In the genomic region with DNA sequence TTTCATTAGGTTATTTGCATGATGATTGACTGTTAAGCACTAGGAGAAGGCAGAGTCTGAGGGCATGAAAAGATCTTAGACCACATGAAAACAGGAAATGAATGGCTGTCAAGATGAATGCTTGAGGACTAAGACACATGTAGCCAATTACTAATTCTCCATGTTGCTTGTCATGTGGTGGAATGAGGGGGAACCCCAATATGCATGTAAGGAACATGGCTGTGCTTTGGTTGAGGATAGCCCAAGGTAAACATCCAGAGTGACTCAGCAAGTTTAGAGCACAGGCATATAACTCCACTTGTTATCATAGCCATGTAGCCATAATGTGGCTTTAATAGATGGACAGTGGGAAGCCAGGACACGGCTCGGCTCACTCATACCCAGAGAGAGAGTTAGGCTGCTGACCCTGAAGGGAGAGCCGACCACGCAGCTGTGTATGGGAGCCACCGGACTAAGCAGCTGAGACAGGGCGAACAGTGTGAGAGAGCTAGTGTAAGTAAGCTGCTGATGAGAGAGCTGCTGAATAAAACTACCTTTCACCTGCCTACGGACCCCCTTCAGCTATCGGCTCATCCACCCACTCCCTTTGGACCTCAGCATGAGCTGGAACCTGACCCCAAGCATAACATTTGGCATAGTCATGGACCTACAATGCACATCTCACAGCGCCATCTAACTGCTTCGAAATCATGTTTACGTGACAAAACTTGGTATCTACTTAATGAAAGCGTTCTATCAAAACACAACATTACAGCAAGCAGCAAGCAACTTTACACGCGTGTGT, we compare ENCODE assay signal across 14 cellular contexts. TPM values are rescaled to one million over a fixed set of nuclear protein-coding genes. Genes with fewer than 3 reads are reported as not detected.
DNase-seq lines count a peak whose midpoint lies in the region; ATAC-seq and TF ChIP-seq lines count a peak whose summit lies in the region.
"Had no signal": no experiment of that assay in that cellular context is flagged by ENCODE, and none has a peak within 500 bp of the region (broad histone marks: within the 10 kb centered on the region; RNA-seq: fewer than 3 reads in every experiment).

No MANE protein-coding gene starts in this region.

- no peak overlapping the region for H3K4me3 Mint-ChIP-seq in activated CD4-positive, alpha-beta T cell treated with anti-CD3 and anti-CD28 coated beads for 36 hours
- H3K4me3 Mint-ChIP-seq in activated CD4-positive, alpha-beta T cell treated with anti-CD3 and anti-CD28 coated beads, Interleukin-2, amount 10 ng/mL, durations not matched to agents 24 days and 14 days = no peak overlapping the region
- H3K4me3 Mint-ChIP-seq in GM23338 = no peak overlapping the region
- no peak overlapping the region for H3K4me3 Mint-ChIP-seq in naive thymus-derived CD8-positive, alpha-beta T cell
- H3K4me3 Mint-ChIP-seq: activated B cell treated with CpG ODN at 0.5 μM for 24 hours had no signal

- peaks cover 16% of the 10 kb centered on the region for H3K4me1 Mint-ChIP-seq in activated CD4-positive, alpha-beta T cell treated with anti-CD3 and anti-CD28 coated beads for 36 hours
- H3K4me1 Mint-ChIP-seq in activated CD4-positive, alpha-beta T cell treated with anti-CD3 and anti-CD28 coated beads, Interleukin-2, amount 10 ng/mL, durations not matched to agents 24 days and 14 days = peaks cover 9% of the 10 kb centered on the region
- peaks cover 24% of the 10 kb centered on the region for H3K4me1 Mint-ChIP-seq in GM23338
- peaks cover 8 to 17% (median 16%) of the 10 kb centered on the region in 4 donors for H3K4me1 Mint-ChIP-seq in naive thymus-derived CD8-positive, alpha-beta T cell
- H3K4me1 Mint-ChIP-seq: activated B cell treated with CpG ODN at 0.5 μM for 24 hours had no signal

- in situ Hi-C loops in brain microvascular endothelial cell (cut with HindIII; ENCODE audit: low pct_ligation_motif_present, low sequenced_read_pairs) = no loop called here

- no peaks in the 10 kb centered on the region for H3K27me3 ChIP-seq in GM23338 (ENCODE audit: insufficient read depth)
- no peaks in the 10 kb centered on the region for H3K27me3 ChIP-seq in brain microvascular endothelial cell (replicated peaks)
- H3K27me3 ChIP-seq: MG63 had no signal

- H3F3A ChIP-seq in GM23338 (replicated peaks; ENCODE audit: low read depth) = no peaks in the 10 kb centered on the region

- peak; percentile 20 for DNase-seq in activated CD4-positive, alpha-beta T cell treated with anti-CD3 and anti-CD28 coated beads for 36 hours
- DNase-seq in activated CD4-positive, alpha-beta T cell treated with anti-CD3 and anti-CD28 coated beads, Interleukin-2, amount 10 ng/mL, durations not matched to agents 24 days and 14 days = no peak
- DNase-seq in GM23338 (ENCODE audit: low spot score) (no peak), brain microvascular endothelial cell (peak; percentile 22), DMS53 (lab: John Stamatoyannopoulos, UW) (no peak), SIG-M5 (lab: John Stamatoyannopoulos, UW) (no peak)
- DNase-seq in naive thymus-derived CD8-positive, alpha-beta T cell = peak in 2 of 10 donors; percentile 34 to 45
- DNase-seq in activated CD4-positive, alpha-beta T cell treated with anti-CD3 and anti-CD28 coated beads for 1 hour = no peak
- DNase-seq: activated B cell treated with CpG ODN at 0.5 μM for 24 hours; activated effector memory CD4-positive, alpha-beta T cell treated with anti-CD3 and anti-CD28 coated beads, Interleukin-2, amount 50 U/mL, for 16 hours; MG63; occipital lobe had no signal

- CTCF ChIA-PET in activated CD4-positive, alpha-beta T cell treated with anti-CD3 and anti-CD28 coated beads for 36 hours (lab: Charles Lee) = no interaction called here

- no peaks in the 10 kb centered on the region for H3K9me2 ChIP-seq in GM23338 (ENCODE audit: insufficient read depth)
- H3K9me2 ChIP-seq: SK-N-SH had no signal

- H3K36me3 Mint-ChIP-seq in activated CD4-positive, alpha-beta T cell treated with anti-CD3 and anti-CD28 coated beads for 36 hours (ENCODE audit: low read depth) = no peaks in the 10 kb centered on the region
- H3K36me3 Mint-ChIP-seq in activated CD4-positive, alpha-beta T cell treated with anti-CD3 and anti-CD28 coated beads, Interleukin-2, amount 10 ng/mL, durations not matched to agents 24 days and 14 days (ENCODE audit: low read depth) = no peaks in the 10 kb centered on the region
- peaks cover 40% of the 10 kb centered on the region; the same call in 2 of the 3 replicates for H3K36me3 Mint-ChIP-seq in GM23338 (ENCODE audit: low read depth)
- H3K36me3 Mint-ChIP-seq in naive thymus-derived CD8-positive, alpha-beta T cell = peaks cover 0 to 19% (median 8%) of the 10 kb centered on the region in 3 donors

- intact Hi-C loops in activated CD4-positive, alpha-beta T cell treated with anti-CD3 and anti-CD28 coated beads for 36 hours (cut with DNase I, micrococcal nuclease) = no loop called here
- intact Hi-C loops in activated CD4-positive, alpha-beta T cell treated with anti-CD3 and anti-CD28 coated beads, Interleukin-2, amount 10 ng/mL, durations not matched to agents 24 days and 14 days (cut with micrococcal nuclease) = no loop called here

- H4K20me1 ChIP-seq in GM23338 (replicated peaks; ENCODE audit: insufficient read depth) = no peaks in the 10 kb centered on the region

- no peaks in the 10 kb centered on the region for H3K9me3 Mint-ChIP-seq in activated CD4-positive, alpha-beta T cell treated with anti-CD3 and anti-CD28 coated beads for 36 hours (ENCODE audit: low read depth)
- no peaks in the 10 kb centered on the region for H3K9me3 Mint-ChIP-seq in activated CD4-positive, alpha-beta T cell treated with anti-CD3 and anti-CD28 coated beads, Interleukin-2, amount 10 ng/mL, durations not matched to agents 24 days and 14 days
- H3K9me3 Mint-ChIP-seq in GM23338 = no peaks in the 10 kb centered on the region
- no peaks in the 10 kb centered on the region for H3K9me3 Mint-ChIP-seq in naive thymus-derived CD8-positive, alpha-beta T cell
- H3K9me3 Mint-ChIP-seq: activated B cell treated with CpG ODN at 0.5 μM for 24 hours had no signal

- H2AFZ ChIP-seq in GM23338 = no peak overlapping the region

- no peaks in the 10 kb centered on the region for H3K27me3 Mint-ChIP-seq in activated CD4-positive, alpha-beta T cell treated with anti-CD3 and anti-CD28 coated beads for 36 hours
- no peaks in the 10 kb centered on the region for H3K27me3 Mint-ChIP-seq in activated CD4-positive, alpha-beta T cell treated with anti-CD3 and anti-CD28 coated beads, Interleukin-2, amount 10 ng/mL, durations not matched to agents 24 days and 14 days
- H3K27me3 Mint-ChIP-seq in GM23338 (ENCODE audit: insufficient read depth, low read depth, poor library complexity) = peaks cover 2% of the 10 kb centered on the region
- H3K27me3 Mint-ChIP-seq in naive thymus-derived CD8-positive, alpha-beta T cell = no peaks in the 10 kb centered on the region
- H3K27me3 Mint-ChIP-seq: activated B cell treated with CpG ODN at 0.5 μM for 24 hours had no signal

- no peak overlapping the region for H3K27ac ChIP-seq in GM23338 (ENCODE audit: low read depth)
- peak overlapping the region; percentile 33 for H3K27ac ChIP-seq in brain microvascular endothelial cell

- no peaks in the 10 kb centered on the region for H3K79me2 ChIP-seq in GM23338 (replicated peaks; ENCODE audit: insufficient read depth)

- POLR2A ChIA-PET in activated CD4-positive, alpha-beta T cell treated with anti-CD3 and anti-CD28 coated beads for 36 hours (lab: Charles Lee) = no interaction called here
- POLR2A ChIA-PET in naive thymus-derived CD8-positive, alpha-beta T cell (lab: Charles Lee) = no interaction called here

- H3K4me3 ChIP-seq in GM23338 (no peak overlapping the region), brain microvascular endothelial cell (ENCODE audit: low read depth, low read length) (no peak overlapping the region)
- H3K4me3 ChIP-seq: coronary artery, MG63 had no signal

- H3K4me1 ChIP-seq in GM23338 (ENCODE audit: insufficient read depth) = peaks cover 11% of the 10 kb centered on the region

- H3K4me2 ChIP-seq in GM23338 = no peak overlapping the region
- H3K4me2 ChIP-seq: SK-N-SH had no signal

- no peak for TF ChIP-seq CTCF in GM23338 (conservative IDR thresholded peaks at IDR 0.05; ENCODE audit: low read depth in 2 of 2)
- no peak for TF ChIP-seq CTCF in brain microvascular endothelial cell (IDR thresholded peaks at IDR 0.05; ENCODE audit: low read depth, low read length, missing control alignments)

- no peak overlapping the region for H3K27ac Mint-ChIP-seq in activated CD4-positive, alpha-beta T cell treated with anti-CD3 and anti-CD28 coated beads for 36 hours
- H3K27ac Mint-ChIP-seq in activated CD4-positive, alpha-beta T cell treated with anti-CD3 and anti-CD28 coated beads, Interleukin-2, amount 10 ng/mL, durations not matched to agents 24 days and 14 days = no peak overlapping the region
- peak overlapping the region; percentile 14 for H3K27ac Mint-ChIP-seq in GM23338
- peak overlapping the region in 2 of 10 donors; percentile 3 to 70 for H3K27ac Mint-ChIP-seq in naive thymus-derived CD8-positive, alpha-beta T cell
- H3K27ac Mint-ChIP-seq: activated B cell treated with CpG ODN at 0.5 μM for 24 hours had no signal

- ATAC-seq in activated CD4-positive, alpha-beta T cell treated with anti-CD3 and anti-CD28 coated beads for 36 hours = peak; percentile 86
- ATAC-seq in GM23338 = no peak; the same call in 2 of the 3 replicates
- peak; percentile 69 to 97 for ATAC-seq in naive thymus-derived CD8-positive, alpha-beta T cell

- no peaks in the 10 kb centered on the region for H3K36me3 ChIP-seq in GM23338 (ENCODE audit: insufficient read depth)
- no peaks in the 10 kb centered on the region for H3K36me3 ChIP-seq in brain microvascular endothelial cell (replicated peaks)
- H3K36me3 ChIP-seq: MG63 had no signal

RNA-seq across cellular contexts. Expression of a gene that starts 37.6 kb away (rescaled TPM):
- total RNA-seq in activated CD4-positive, alpha-beta T cell treated with anti-CD3 and anti-CD28 coated beads for 36 hours = 1 to 10 TPM; 6.9 to 9.4 TPM
- total RNA-seq in activated CD4-positive, alpha-beta T cell treated with anti-CD3 and anti-CD28 coated beads, Interleukin-2, amount 10 ng/mL, durations not matched to agents 24 days and 14 days = 3.5 and 6.0 TPM in 2 replicates
- 34.6 and 48.1 TPM in 2 replicates for total RNA-seq in GM23338 (2014; rRNA removed; shearing (Covaris generic))
- 20.6 and 29.2 TPM in 2 replicates for polyA plus RNA-seq in GM23338 (2016; fragmentation: Nextera tagmentation; extraction: Ambion mirVana)
- 10 to 100 TPM; 11.5 to 12.4 TPM for total RNA-seq in naive thymus-derived CD8-positive, alpha-beta T cell
- polyA plus RNA-seq in naive thymus-derived CD8-positive, alpha-beta T cell = 10 to 100 TPM in 1 of 3 donors, 1 to 10 TPM in 2; 6.9 to 10.4 (median 7.8) TPM

Comparison
In these comparisons a context has a peak if more than half of its experiments do, and no peak if none do; other contexts are left out.
1. DNase-seq: peak in activated CD4-positive, alpha-beta T cell treated with anti-CD3 and anti-CD28 coated beads for 36 hours (single experiment) and brain microvascular endothelial cell (single experiment); none in activated CD4-positive, alpha-beta T cell treated with anti-CD3 and anti-CD28 coated beads, Interleukin-2, amount 10 ng/mL, durations not matched to agents 24 days and 14 days (single experiment), GM23338 (single experiment), DMS53 (single experiment), activated CD4-positive, alpha-beta T cell treated with anti-CD3 and anti-CD28 coated beads for 1 hour (single experiment) and SIG-M5 (single experiment).